Comparison of ENCODE assay signal across 1 cellular context in genomic region chr1:111203681-111204210, GRCh38.
TF ChIP-seq lines count a peak whose summit lies in the region.

No MANE protein-coding gene starts in this region.

TF ChIP-seq in WTC11, 78 proteins besides CTCF, POLR2A, EP300 and RAD21 (continued from another document):
- TF ChIP-seq E2F1 (CRISPR knock-in tag; IDR thresholded peaks at IDR 0.05) (no peak), ZNF425 (CRISPR knock-in tag; conservative IDR thresholded peaks at IDR 0.05) (no peak), USF1 (CRISPR knock-in tag; IDR thresholded peaks at IDR 0.05) (no peak), ZNF232 (CRISPR knock-in tag; IDR thresholded peaks at IDR 0.05) (no peak)
